Comparison of ENCODE assay signal across 18 cellular contexts in the genomic region with DNA sequence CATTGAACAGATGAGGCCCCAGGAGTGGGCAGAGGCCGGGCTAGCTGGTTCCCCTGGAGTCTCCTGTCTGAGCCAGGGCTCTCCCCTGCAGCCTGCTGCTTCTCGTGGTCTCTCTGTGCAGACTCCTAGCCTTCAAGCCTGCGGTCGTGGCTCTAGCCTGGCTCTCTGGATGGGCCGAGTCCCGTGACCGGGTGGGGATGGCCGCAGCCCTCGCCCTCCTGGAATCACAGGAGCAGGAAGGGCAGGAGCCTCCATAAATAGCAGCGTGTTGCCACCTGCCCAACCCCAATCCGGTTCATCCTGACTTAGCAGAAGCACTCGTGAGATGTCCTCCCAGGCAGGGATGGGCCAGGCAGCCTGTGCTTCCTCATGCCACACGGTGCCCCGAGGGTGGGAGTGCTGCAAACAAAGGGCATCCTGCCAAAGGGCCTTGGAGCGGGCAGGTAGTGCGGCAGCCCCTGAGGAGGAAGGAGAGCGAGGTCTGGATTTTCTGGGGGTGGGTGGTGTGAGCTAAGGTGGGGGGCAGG. TPM values are rescaled to one million over a fixed set of nuclear protein-coding genes. Genes with fewer than 3 reads are reported as not detected.
DNase-seq lines count a peak whose midpoint lies in the region; ATAC-seq and TF ChIP-seq lines count a peak whose summit lies in the region.
"Had no signal": no experiment of that assay in that cellular context is flagged by ENCODE, and none has a peak within 500 bp of the region (broad histone marks: within the 10 kb centered on the region; RNA-seq: fewer than 3 reads in every experiment).

No MANE protein-coding gene starts in this region.

- no peaks in the 10 kb centered on the region for H3K27me3 Mint-ChIP-seq in natural killer cell (ENCODE audit: low read depth in 2 of 2)
- H3K27me3 Mint-ChIP-seq: activated naive CD8-positive, alpha-beta T cell treated with anti-CD3 and anti-CD28 coated beads, Interleukin-2, amount 10 ng/mL, durations not matched to agents 7 days and 5 days had no signal

- H3K9ac ChIP-seq in colonic mucosa (ENCODE audit: low read depth in 2 of 2, low read length in 2 of 2) = peak overlapping the region; percentile 37 to 81
- H3K9ac ChIP-seq: parathyroid adenoma had no signal

- intact Hi-C loops in colonic mucosa (cut with DNase I) = no loop called here
- intact Hi-C loops in natural killer cell (cut with micrococcal nuclease) = no loop called here

- no peaks in the 10 kb centered on the region for H3K36me3 ChIP-seq in colonic mucosa
- H3K36me3 ChIP-seq: uterus, WERI-Rb-1 had no signal

- no peak for ATAC-seq in GM18907 (IDR thresholded peaks at IDR 0.05; ENCODE audit: unreplicated experiment)
- ATAC-seq in natural killer cell = no peak

- H3K27ac Mint-ChIP-seq in natural killer cell = no peak overlapping the region
- H3K27ac Mint-ChIP-seq: memory B cell had no signal

- no peaks in the 10 kb centered on the region for H3K9me3 Mint-ChIP-seq in natural killer cell

- no peaks in the 10 kb centered on the region for H3K36me3 Mint-ChIP-seq in natural killer cell
- H3K36me3 Mint-ChIP-seq: memory B cell had no signal

- no peak overlapping the region for H3K4me3 ChIP-seq in colonic mucosa
- H3K4me3 ChIP-seq: uterus had no signal

- peak; percentile 38 for DNase-seq in DMS79 treated with DMSO at 0.1 percent for 48 hours (lab: John Stamatoyannopoulos, UW)
- DNase-seq in colonic mucosa = peak; percentile 90
- DNase-seq in mucosa of gallbladder (ENCODE audit: low spot score) = peak; percentile 83
- no peak for DNase-seq in NCI-H345 treated with DMSO at 0.1 percent for 48 hours (lab: John Stamatoyannopoulos, UW; ENCODE audit: unreplicated experiment)
- DNase-seq in natural killer cell = no peak
- no peak for DNase-seq in hippocampal formation (lab: John Stamatoyannopoulos, UW)
- DNase-seq: activated naive CD8-positive, alpha-beta T cell treated with anti-CD3 and anti-CD28 coated beads, Interleukin-2, amount 10 ng/mL, durations not matched to agents 7 days and 5 days; KBM-7; NCI-H1436 treated with DMSO at 0.1 percent for 48 hours; NCI-H774; SHP77 treated with DMSO at 0.1 percent for 48 hours; stimulated activated CD4-positive, alpha-beta T cell treated with anti-CD3 and anti-CD28 coated beads, Interleukin-2, amount 100 ng/mL, for 24 hours; uterus; WERI-Rb-1 had no signal

- H3K27ac ChIP-seq in 22Rv1 (peak overlapping the region; percentile 22), colonic mucosa (peak overlapping the region; percentile 90)
- H3K27ac ChIP-seq: parathyroid adenoma, uterus, WERI-Rb-1 had no signal

- no peaks in the 10 kb centered on the region for H3K9me3 ChIP-seq in colonic mucosa

- no peaks in the 10 kb centered on the region for H3K27me3 ChIP-seq in colonic mucosa
- H3K27me3 ChIP-seq: uterus had no signal

- peaks cover 53 to 63% of the 10 kb centered on the region in 2 donors for H3K4me1 Mint-ChIP-seq in natural killer cell
- H3K4me1 Mint-ChIP-seq: memory B cell had no signal

- TF ChIP-seq CTCF in 22Rv1 (IDR thresholded peaks at IDR 0.05) = no peak
- TF ChIP-seq CTCF in colonic mucosa (IDR thresholded peaks at IDR 0.05) = no peak
- no peak for TF ChIP-seq CTCF in natural killer cell (IDR thresholded peaks at IDR 0.05)

- H3K4me1 ChIP-seq in colonic mucosa = peaks cover 4% of the 10 kb centered on the region
- H3K4me1 ChIP-seq: parathyroid adenoma, uterus had no signal

- H3K4me3 Mint-ChIP-seq in natural killer cell = no peak overlapping the region
- H3K4me3 Mint-ChIP-seq: activated naive CD8-positive, alpha-beta T cell treated with anti-CD3 and anti-CD28 coated beads, Interleukin-2, amount 10 ng/mL, durations not matched to agents 7 days and 5 days; memory B cell had no signal

RNA-seq across cellular contexts. Expression of gene FOSL2, which starts 43.9 kb away (rescaled TPM):
- total RNA-seq in colonic mucosa (100 to 1,000 TPM in 1 of 2 donors, 10 to 100 TPM in 1; 74.2 to 142 TPM), mucosa of gallbladder (162 TPM), natural killer cell (100 to 1,000 TPM; 414 to 531 (median 455) TPM)

RNA-seq across cellular contexts. Expression of gene PLB1, which starts 59.3 kb away (rescaled TPM):
- total RNA-seq in colonic mucosa (1 to 10 TPM; 1.3 to 3.0 TPM), mucosa of gallbladder (7.2 TPM), natural killer cell (1 to 10 TPM; 1.7 to 2.6 (median 1.9) TPM)

Comparison
In these comparisons a context has a peak if more than half of its experiments do, and no peak if none do; other contexts are left out.
1. DNase-seq: peak in DMS79 treated with DMSO at 0.1 percent for 48 hours (single experiment), colonic mucosa (single experiment) and mucosa of gallbladder (single experiment); none in NCI-H345 treated with DMSO at 0.1 percent for 48 hours (single experiment), natural killer cell (single experiment) and hippocampal formation (0 of 2).